24 cellular contexts compared by ENCODE assay signal in genomic region chr1:163585796-163586195, GRCh38.
"Had no signal": no experiment of that assay in that cellular context is flagged by ENCODE, and none has a peak within 500 bp of the region (broad histone marks: within the 10 kb centered on the region; RNA-seq: fewer than 3 reads in every experiment).

No MANE protein-coding gene starts in this region.

- H3K27me3 ChIP-seq: heart left ventricle, spleen, testis, tibial nerve, upper lobe of right lung had no signal

- DNase-seq: effector CD4-positive, alpha-beta T cell; endodermal cell; erythroblast; heart left ventricle; hippocampal formation; left colon; mammary epithelial cell; mucosa of descending colon; naive thymus-derived CD8-positive, alpha-beta T cell; psoas muscle; retina; spleen; stimulated activated CD4-positive, alpha-beta T cell treated with anti-CD3 and anti-CD28 coated beads, Interleukin-15, amount 100 ng/mL, for 24 hours; stimulated activated CD4-positive, alpha-beta T cell treated with anti-CD3 and anti-CD28 coated beads, Interleukin-1b, Interleukin-23, amount 100 ng/mL, for 48 hours; stimulated activated CD4-positive, alpha-beta T cell treated with anti-CD3 and anti-CD28 coated beads, Interleukin-4, amount 100 ng/mL, for 24 hours; testis; upper lobe of right lung had no signal

- H3K9ac ChIP-seq: parathyroid adenoma had no signal

- H3K79me2 ChIP-seq: parathyroid adenoma had no signal

- H3K4me3 ChIP-seq: coronary artery, heart left ventricle, mucosa of descending colon, psoas muscle, spleen, testis, tibial nerve, upper lobe of right lung had no signal

- H3K9me3 ChIP-seq: heart left ventricle, mucosa of descending colon, psoas muscle, spleen, testis, tibial nerve, upper lobe of right lung had no signal

- FAIRE-seq: endothelial cell of umbilical vein, frontal cortex had no signal

- H3K27ac ChIP-seq: coronary artery, heart left ventricle, parathyroid adenoma, psoas muscle, spleen, testis, tibial nerve, upper lobe of right lung had no signal

- H3K4me1 ChIP-seq: psoas muscle, spleen, testis, tibial nerve, upper lobe of right lung had no signal

- H3K36me3 ChIP-seq: heart left ventricle, spleen, tibial nerve, upper lobe of right lung had no signal

- ATAC-seq: heart left ventricle; left colon; mucosa of descending colon; naive thymus-derived CD8-positive, alpha-beta T cell; psoas muscle; sciatic nerve; stimulated activated memory B cell treated with anti-CD40 and anti-IgM and Interleukin-4, amounts not matched to agents 10 μg/mL and 1 μg/mL and 100 μg/mL, for 72 hours; upper lobe of right lung had no signal
